ENCODE assay signal across 12 cellular contexts in genomic region chr11:43508511-43508918, GRCh38.
DNase-seq lines count a peak whose midpoint lies in the region; ATAC-seq and TF ChIP-seq lines count a peak whose summit lies in the region.
"Had no signal": no experiment of that assay in that cellular context is flagged by ENCODE, and none has a peak within 500 bp of the region (broad histone marks: within the 10 kb centered on the region; RNA-seq: fewer than 3 reads in every experiment).

No MANE protein-coding gene starts in this region.

- no peak overlapping the region for H3K4me2 ChIP-seq in PC-3 (ENCODE audit: low read length)

- H3K9me3 Mint-ChIP-seq in MCF 10A (ENCODE audit: unreplicated experiment) = peaks cover 8% of the 10 kb centered on the region
- H3K9me3 Mint-ChIP-seq in CD8-positive, alpha-beta T cell = peaks cover 2% of the 10 kb centered on the region

- intact Hi-C loops in MCF 10A (cut with micrococcal nuclease) = no loop called here
- intact Hi-C loops in breast epithelium (cut with DNase I; ENCODE audit: low total_unique reads) = no loop called here
- intact Hi-C loops in PC-3 (cut with micrococcal nuclease) = no loop called here
- intact Hi-C loops in CD8-positive, alpha-beta T cell (cut with DNase I, micrococcal nuclease) = no loop called here

- no peak for TF ChIP-seq CTCF in MCF 10A (IDR thresholded peaks at IDR 0.05; ENCODE audit: unreplicated experiment)
- TF ChIP-seq CTCF in breast epithelium (IDR thresholded peaks at IDR 0.05) = no peak
- TF ChIP-seq CTCF in PC-3 (conservative IDR thresholded peaks at IDR 0.05; ENCODE audit: low read depth, low read length) = no peak
- TF ChIP-seq CTCF in CD8-positive, alpha-beta T cell (IDR thresholded peaks at IDR 0.05) = no peak

- H3K9me2 ChIP-seq in PC-3 (replicated peaks; ENCODE audit: low read length) = no peaks in the 10 kb centered on the region

- BruUV-seq in MCF 10A (replicated peaks; lab: Mats Ljungman, UMichigan) (no TSS peak), PC-3 (replicated peaks; lab: Mats Ljungman, UMichigan) (no TSS peak)

- H3K4me3 ChIP-seq in breast epithelium = no peak overlapping the region
- no peak overlapping the region for H3K4me3 ChIP-seq in PC-3 (ENCODE audit: low read length)
- H3K4me3 ChIP-seq in CD8-positive, alpha-beta T cell (ENCODE audit: low read depth, low read length) = no peak overlapping the region
- H3K4me3 ChIP-seq: adrenal gland had no signal

- H3K79me2 ChIP-seq in PC-3 (ENCODE audit: low read length) = no peaks in the 10 kb centered on the region
- H3K79me2 ChIP-seq: parathyroid adenoma had no signal

- CTCF ChIA-PET in MCF 10A (lab: Yijun Ruan, JAX) = interaction anchor here (0.6 kb wide), 1 partner anchor 73 kb away, joined by 3 read pairs; no protein-coding TSS in a partner anchor
- CTCF ChIA-PET in PC-3 (lab: Charles Lee) = no interaction called here
- CTCF ChIA-PET in CD8-positive, alpha-beta T cell (lab: Charles Lee) = no interaction called here

- no peaks in the 10 kb centered on the region for H3K27me3 ChIP-seq in breast epithelium
- peaks cover 18% of the 10 kb centered on the region for H3K27me3 ChIP-seq in PC-3 (ENCODE audit: low read length)
- H3K27me3 ChIP-seq in CD8-positive, alpha-beta T cell (ENCODE audit: insufficient read depth, low read length) = no peaks in the 10 kb centered on the region
- H3K27me3 ChIP-seq: adrenal gland had no signal

- H3F3A ChIP-seq in PC-3 (ENCODE audit: low read length, unreplicated experiment) = no peaks in the 10 kb centered on the region

- no peak; the same call in 1 of the 2 replicates for ATAC-seq in PC-3
- ATAC-seq in esophagus mucosa = peak; percentile 18
- ATAC-seq in CD8-positive, alpha-beta T cell = no peak
- no peak for ATAC-seq in HG03354 (IDR thresholded peaks at IDR 0.05; ENCODE audit: poor library complexity, severe bottlenecking, unreplicated experiment)
- ATAC-seq: left cardiac atrium had no signal

- H3K27me3 Mint-ChIP-seq in MCF 10A (ENCODE audit: insufficient read depth, unreplicated experiment) = no peaks in the 10 kb centered on the region
- H3K27me3 Mint-ChIP-seq in CD8-positive, alpha-beta T cell (ENCODE audit: low read depth) = no peaks in the 10 kb centered on the region

- no peaks in the 10 kb centered on the region for H3K36me3 ChIP-seq in breast epithelium
- H3K36me3 ChIP-seq in PC-3 (ENCODE audit: low read depth, low read length) = no peaks in the 10 kb centered on the region
- H3K36me3 ChIP-seq in CD8-positive, alpha-beta T cell (ENCODE audit: insufficient read depth, low read length) = no peaks in the 10 kb centered on the region
- H3K36me3 ChIP-seq: adrenal gland had no signal

- H3K27ac Mint-ChIP-seq in MCF 10A (ENCODE audit: low read depth, unreplicated experiment) = no peak overlapping the region
- H3K27ac Mint-ChIP-seq in CD8-positive, alpha-beta T cell = no peak overlapping the region

- H3K36me3 Mint-ChIP-seq in MCF 10A (ENCODE audit: insufficient read depth, unreplicated experiment) = no peaks in the 10 kb centered on the region
- H3K36me3 Mint-ChIP-seq in CD8-positive, alpha-beta T cell = no peaks in the 10 kb centered on the region

- H3K4me1 ChIP-seq in breast epithelium (no peaks in the 10 kb centered on the region), PC-3 (ENCODE audit: insufficient read depth, low read length) (no peaks in the 10 kb centered on the region; the same call in 1 of the 2 replicates)
- H3K4me1 ChIP-seq in CD8-positive, alpha-beta T cell (ENCODE audit: insufficient read depth, low read length) = no peaks in the 10 kb centered on the region
- H3K4me1 ChIP-seq: adrenal gland, parathyroid adenoma had no signal

- H3K27ac ChIP-seq in breast epithelium = no peak overlapping the region
- H3K27ac ChIP-seq in PC-3 (ENCODE audit: low read length) = no peak overlapping the region
- no peak overlapping the region for H3K27ac ChIP-seq in CD8-positive, alpha-beta T cell (ENCODE audit: low read depth, low read length)
- H3K27ac ChIP-seq: adrenal gland, parathyroid adenoma had no signal

- POLR2A ChIA-PET in MCF 10A (lab: Yijun Ruan, JAX) (no interaction called here), PC-3 (lab: Charles Lee; ENCODE audit: unreplicated experiment) (no interaction called here)
- POLR2A ChIA-PET in CD8-positive, alpha-beta T cell (lab: Charles Lee) = no interaction called here

- H3K9ac ChIP-seq in PC-3 (ENCODE audit: low read length) = no peak overlapping the region
- H3K9ac ChIP-seq: parathyroid adenoma had no signal

- no peaks in the 10 kb centered on the region for H4K20me1 ChIP-seq in PC-3 (ENCODE audit: low read length)

- TF ChIP-seq POLR2A in breast epithelium (IDR thresholded peaks at IDR 0.05) = no peak

- no peaks in the 10 kb centered on the region for H3K9me3 ChIP-seq in breast epithelium
- H3K9me3 ChIP-seq in PC-3 (ENCODE audit: low read length) = no peaks in the 10 kb centered on the region
- no peaks in the 10 kb centered on the region for H3K9me3 ChIP-seq in CD8-positive, alpha-beta T cell (ENCODE audit: low read length)
- H3K9me3 ChIP-seq: adrenal gland had no signal

- H2AFZ ChIP-seq in PC-3 (ENCODE audit: low read length) = no peak overlapping the region
- H2AFZ ChIP-seq: parathyroid adenoma had no signal

- no peak overlapping the region for H3K4me3 Mint-ChIP-seq in MCF 10A (ENCODE audit: unreplicated experiment)
- no peak overlapping the region for H3K4me3 Mint-ChIP-seq in CD8-positive, alpha-beta T cell

- DNase-seq in MCF 10A (ENCODE audit: unreplicated experiment) (peak; percentile 80), breast epithelium (ENCODE audit: low spot score in 2 of 2) (no peak), PC-3 (peak; percentile 45), foreskin melanocyte (no peak)
- no peak for DNase-seq in CD8-positive, alpha-beta T cell
- DNase-seq in stimulated activated CD4-positive, alpha-beta T cell treated with anti-CD3 and anti-CD28 coated beads, Interleukin-4, amount 100 ng/mL, for 4 hours = no peak
- DNase-seq: GDM1, left cardiac atrium had no signal

- peaks cover 21% of the 10 kb centered on the region for H3K4me1 Mint-ChIP-seq in MCF 10A (ENCODE audit: insufficient read depth, unreplicated experiment)
- no peaks in the 10 kb centered on the region for H3K4me1 Mint-ChIP-seq in CD8-positive, alpha-beta T cell (ENCODE audit: low read depth)

Comparison
In these comparisons a context has a peak if more than half of its experiments do, and no peak if none do; other contexts are left out.
1. DNase-seq: peak in MCF 10A (single experiment) and PC-3 (single experiment); none in breast epithelium (0 of 2), CD8-positive, alpha-beta T cell (0 of 7), stimulated activated CD4-positive, alpha-beta T cell treated with anti-CD3 and anti-CD28 coated beads, Interleukin-4, amount 100 ng/mL, for 4 hours (0 of 2) and foreskin melanocyte (single experiment).